8 cellular contexts compared by ENCODE assay signal in the genomic region with DNA sequence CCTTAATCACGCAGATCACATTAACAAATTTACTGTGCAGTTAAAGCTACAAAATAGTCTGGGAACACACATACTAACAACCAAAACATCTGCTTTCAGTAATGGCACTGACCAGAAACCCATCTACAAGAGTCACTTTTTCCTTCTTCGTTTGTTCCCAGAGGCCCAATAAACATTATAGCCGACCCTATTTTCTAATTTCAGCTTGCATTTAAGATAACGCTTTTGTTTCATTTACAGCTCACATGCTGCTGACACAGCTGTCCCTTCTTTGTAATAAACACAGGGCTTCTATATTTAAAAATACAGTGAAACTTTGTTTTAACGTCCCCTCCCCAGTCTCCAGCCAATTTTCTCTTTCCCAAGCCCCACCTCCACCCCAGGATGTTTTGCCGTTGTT.
DNase-seq lines count a peak whose midpoint lies in the region; FAIRE-seq and TF ChIP-seq lines count a peak whose summit lies in the region.

No MANE protein-coding gene starts in this region.

- no peaks in the 10 kb centered on the region for H3K4me1 ChIP-seq in parathyroid adenoma

- no peaks in the 10 kb centered on the region for H3K27me3 Mint-ChIP-seq in T-helper 1 cell treated with Interleukin-12 subunit alpha and Interleukin-12 subunit beta and Interleukin-4 antibody, amounts not matched to agents 30 μg/mL and 1 μg/mL, for 36 hours (ENCODE audit: low read depth)

- H3K4me3 Mint-ChIP-seq in T-helper 1 cell treated with Interleukin-12 subunit alpha and Interleukin-12 subunit beta and Interleukin-4 antibody, amounts not matched to agents 30 μg/mL and 1 μg/mL, for 36 hours, result peak overlapping the region; percentile 98

- peaks cover 15% of the 10 kb centered on the region for H3K79me2 ChIP-seq in parathyroid adenoma

- peaks cover 43% of the 10 kb centered on the region for H3K4me1 Mint-ChIP-seq in T-helper 1 cell treated with Interleukin-12 subunit alpha and Interleukin-12 subunit beta and Interleukin-4 antibody, amounts not matched to agents 30 μg/mL and 1 μg/mL, for 36 hours (ENCODE audit: low read depth)

- no peak for TF ChIP-seq CTCF in parathyroid adenoma (IDR thresholded peaks at IDR 0.05)

- H3K27ac ChIP-seq in parathyroid adenoma, result peak overlapping the region; percentile 98

- no peaks in the 10 kb centered on the region for H3K9me3 ChIP-seq in parathyroid adenoma (ENCODE audit: control insufficient read depth, low read length)

- FAIRE-seq in H54 (lab: Jason Lieb, UNC), result no peak

- H3K4me2 ChIP-seq in parathyroid adenoma (ENCODE audit: low read length), result peak overlapping the region; percentile 89

- H3K36me3 Mint-ChIP-seq in T-helper 1 cell treated with Interleukin-12 subunit alpha and Interleukin-12 subunit beta and Interleukin-4 antibody, amounts not matched to agents 30 μg/mL and 1 μg/mL, for 36 hours (ENCODE audit: low read depth), result peaks cover 6% of the 10 kb centered on the region

- H3K9ac ChIP-seq in parathyroid adenoma, result peak overlapping the region; percentile 24

- H3K4me3 ChIP-seq in parathyroid adenoma (ENCODE audit: low read depth, low read length), result peak overlapping the region; percentile 95

- peak overlapping the region; percentile 98 for H3K27ac Mint-ChIP-seq in T-helper 1 cell treated with Interleukin-12 subunit alpha and Interleukin-12 subunit beta and Interleukin-4 antibody, amounts not matched to agents 30 μg/mL and 1 μg/mL, for 36 hours

- no peaks in the 10 kb centered on the region for H3K27me3 ChIP-seq in parathyroid adenoma (ENCODE audit: control insufficient read depth, insufficient read depth, low read length)

- TF ChIP-seq POLR2A in erythroblast (IDR thresholded peaks at IDR 0.05; ENCODE audit: low read length), result no peak
- TF ChIP-seq POLR2A in H54 (IDR thresholded peaks at IDR 0.05; ENCODE audit: low read depth, low read length), result no peak

- peak overlapping the region; percentile 93 for H2AFZ ChIP-seq in parathyroid adenoma

- no peaks in the 10 kb centered on the region for H3K9me3 Mint-ChIP-seq in T-helper 1 cell treated with Interleukin-12 subunit alpha and Interleukin-12 subunit beta and Interleukin-4 antibody, amounts not matched to agents 30 μg/mL and 1 μg/mL, for 36 hours

- DNase-seq in T-helper 1 cell, result no peak
- DNase-seq in RPMI8226, result peak; percentile 31
- peak; percentile 62 to 77 for DNase-seq in erythroblast (lab: John Stamatoyannopoulos, UW)
- no peak for DNase-seq in H54 (ENCODE audit: insufficient read length, low spot score)
- DNase-seq in NCI-H510A (lab: John Stamatoyannopoulos, UW), result no peak
- DNase-seq in NCI-H2196 treated with DMSO at 0.1 percent for 48 hours (lab: John Stamatoyannopoulos, UW; ENCODE audit: unreplicated experiment), result no peak

- no peaks in the 10 kb centered on the region for H3K36me3 ChIP-seq in parathyroid adenoma (ENCODE audit: control insufficient read depth, insufficient read depth, low read length)

Comparison
In these comparisons a context has a peak if more than half of its experiments do, and no peak if none do; other contexts are left out.
1. DNase-seq: peak in RPMI8226 (single experiment) and erythroblast (2 of 2); none in T-helper 1 cell (0 of 5), H54 (single experiment), NCI-H510A (single experiment) and NCI-H2196 treated with DMSO at 0.1 percent for 48 hours (single experiment).